18 cellular contexts compared by ENCODE assay signal in genomic region chr4:138572007-138572406, GRCh38.
A peak's percentile ranks its signal among the peaks of the same experiment; 100 is the strongest.
DNase-seq lines count a peak whose midpoint lies in the region; ATAC-seq, FAIRE-seq and TF ChIP-seq lines count a peak whose summit lies in the region.
"Had no signal": no experiment of that assay in that cellular context is flagged by ENCODE, and none has a peak within 500 bp of the region (broad histone marks: within the 10 kb centered on the region; RNA-seq: fewer than 3 reads in every experiment).

No MANE protein-coding gene starts in this region.

- no peak overlapping the region for H3K27ac Mint-ChIP-seq in CD8-positive, alpha-beta memory T cell
- H3K27ac Mint-ChIP-seq: CD4-positive, CD25-positive, alpha-beta regulatory T cell had no signal

- CTCF ChIA-PET in HepG2 (lab: Yijun Ruan, JAX; ENCODE audit: low intra/inter-chr PET ratio, low total read pairs) (no interaction called here), K562 (lab: Yijun Ruan, JAX; ENCODE audit: low intra/inter-chr PET ratio) (no interaction called here)
- CTCF ChIA-PET in CD8-positive, alpha-beta memory T cell (lab: Charles Lee), result no interaction called here

- TF ChIP-seq CTCF in HepG2 (CRISPR knock-in tag; IDR thresholded peaks at IDR 0.05) (no peak), right lobe of liver (IDR thresholded peaks at IDR 0.05) (no peak), K562 (IDR thresholded peaks at IDR 0.05 in 2 of 3, conservative IDR thresholded peaks at IDR 0.05 in 1 of 3; ENCODE audit: insufficient read depth in 2 of 3, low read depth in 1 of 3, low read length in 3 of 3) (no peak), epithelial cell of esophagus (IDR thresholded peaks at IDR 0.05; ENCODE audit: insufficient read depth, low read depth, low read length, missing control alignments) (no peak), colonic mucosa (IDR thresholded peaks at IDR 0.05) (no peak)

- BruUV-seq in HepG2 (replicated peaks; lab: Mats Ljungman, UMichigan), result no TSS peak
- no TSS peak for BruUV-seq in K562 (replicated peaks; lab: Mats Ljungman, UMichigan)

- FAIRE-seq in HepG2 (lab: Jason Lieb, UNC) (no peak), K562 (lab: Jason Lieb, UNC) (no peak)
- FAIRE-seq: H54 had no signal

- H3K4me1 ChIP-seq in HepG2 (ENCODE audit: insufficient read depth, low read length), result no peaks in the 10 kb centered on the region
- H3K4me1 ChIP-seq in right lobe of liver, result no peaks in the 10 kb centered on the region
- no peaks in the 10 kb centered on the region for H3K4me1 ChIP-seq in K562 (replicated peaks in 1 of 2; ENCODE audit: control insufficient read depth in 2 of 2, insufficient read depth in 2 of 2, low read length in 2 of 2)
- no peaks in the 10 kb centered on the region for H3K4me1 ChIP-seq in CD8-positive, alpha-beta memory T cell (ENCODE audit: insufficient read depth, low read length)
- no peaks in the 10 kb centered on the region for H3K4me1 ChIP-seq in colonic mucosa
- H3K4me1 ChIP-seq: BLaER1 treated with 17β-estradiol and CSF1 and Interleukin-3, amounts not matched to agents 10 nM and 100 nM had no signal

- DNase-seq in HepG2 (ENCODE audit: low spot score) (no peak), right lobe of liver (no peak), K562 (ENCODE audit: extremely low read depth in 1 of 4, low spot score in 3 of 4) (no peak), epithelial cell of esophagus (ENCODE audit: low read depth) (peak; percentile 19), colonic mucosa (no peak)
- DNase-seq in CD8-positive, alpha-beta memory T cell, result no peak
- DNase-seq: 8988T; ACHN; Calu3; CD4-positive, CD25-positive, alpha-beta regulatory T cell; DMS 273 treated with DMSO at 0.1 percent for 48 hours; DMS79 treated with DMSO at 0.1 percent for 48 hours; EL; GDM1 had no signal

- no peak for TF ChIP-seq POLR2A in HepG2 (IDR thresholded peaks at IDR 0.05; ENCODE audit: insufficient read depth in 1 of 2, low read depth in 2 of 2, low read length in 2 of 2)
- no peak for TF ChIP-seq POLR2A in right lobe of liver (IDR thresholded peaks at IDR 0.05)
- no peak for TF ChIP-seq POLR2A in K562 (conservative IDR thresholded peaks at IDR 0.05)

- no peak for TF ChIP-seq EP300 in HepG2 (IDR thresholded peaks at IDR 0.05; ENCODE audit: low read depth in 2 of 2, low read length in 2 of 2)
- no peak for TF ChIP-seq EP300 in HepG2 (CRISPR knock-in tag; IDR thresholded peaks at IDR 0.05; ENCODE audit: borderline replicate concordance)
- no peak for TF ChIP-seq EP300 in K562 (IDR thresholded peaks at IDR 0.05; ENCODE audit: low read length)

- 8% methylated on average over 2 of the region's 2 CpGs for WGBS in HepG2 (ENCODE audit: low lambda C conversion rate)
- 66% methylated on average over 2 of the region's 2 CpGs for WGBS in right lobe of liver (ENCODE audit: insufficient coverage, low coverage, low lambda C conversion rate, missing lambda C conversion rate)
- 5% methylated on average over 2 of the region's 2 CpGs for WGBS in K562 (ENCODE audit: insufficient coverage, low coverage, missing lambda C conversion rate)

- ATAC-seq in HepG2 (no peak), right lobe of liver (no peak), K562 (no peak), GM21529 (IDR thresholded peaks at IDR 0.05; ENCODE audit: unreplicated experiment) (no peak)
- ATAC-seq: HCT116 had no signal

- intact Hi-C loops in HepG2 (cut with micrococcal nuclease; ENCODE audit: unreplicated experiment) (loop anchor here (10.0 kb wide), 1 partner anchor 387 kb away; no protein-coding TSS in a partner anchor), right lobe of liver (cut with DNase I) (no loop called here), K562 (cut with micrococcal nuclease) (no loop called here), colonic mucosa (cut with DNase I) (no loop called here)

- POLR2A ChIA-PET in HepG2 (lab: Yijun Ruan, JAX), result no interaction called here
- POLR2A ChIA-PET in K562 (lab: Yijun Ruan, JAX), result no interaction called here
- POLR2A ChIA-PET in CD8-positive, alpha-beta memory T cell (lab: Charles Lee), result no interaction called here

- no peaks in the 10 kb centered on the region for H3K27me3 Mint-ChIP-seq in CD8-positive, alpha-beta memory T cell
- H3K27me3 Mint-ChIP-seq: CD4-positive, CD25-positive, alpha-beta regulatory T cell had no signal

- H3K9me3 ChIP-seq in HepG2 (ENCODE audit: low read length) (no peaks in the 10 kb centered on the region), right lobe of liver (no peaks in the 10 kb centered on the region), K562 (replicated peaks; ENCODE audit: control insufficient read depth, insufficient read depth, low read depth, low read length) (no peaks in the 10 kb centered on the region; the same call in 1 of the 2 replicates), colonic mucosa (no peaks in the 10 kb centered on the region)
- no peaks in the 10 kb centered on the region for H3K9me3 ChIP-seq in CD8-positive, alpha-beta memory T cell (ENCODE audit: low read length)

- H3K9ac ChIP-seq in HepG2 (ENCODE audit: insufficient read depth, low read depth, low read length) (no peak overlapping the region), K562 (ENCODE audit: insufficient read depth in 1 of 2, low read depth in 2 of 2, low read length in 2 of 2) (no peak overlapping the region), colonic mucosa (ENCODE audit: low read depth in 2 of 2, low read length in 2 of 2) (no peak overlapping the region)
- H3K9ac ChIP-seq: BLaER1 treated with 17β-estradiol and CSF1 and Interleukin-3, amounts not matched to agents 10 nM and 100 nM had no signal

- H3K27ac ChIP-seq in HepG2 (ENCODE audit: extremely low read length, insufficient read depth, low read length), result no peak overlapping the region
- no peak overlapping the region for H3K27ac ChIP-seq in right lobe of liver
- no peak overlapping the region for H3K27ac ChIP-seq in K562 (ENCODE audit: extremely low read depth, low read depth, low read length)
- H3K27ac ChIP-seq in CD8-positive, alpha-beta memory T cell (ENCODE audit: low read depth, low read length), result no peak overlapping the region
- H3K27ac ChIP-seq in colonic mucosa, result no peak overlapping the region
- H3K27ac ChIP-seq: BLaER1 treated with 17β-estradiol and CSF1 and Interleukin-3, amounts not matched to agents 10 nM and 100 nM had no signal

- no peaks in the 10 kb centered on the region for H3K36me3 Mint-ChIP-seq in CD8-positive, alpha-beta memory T cell
- H3K36me3 Mint-ChIP-seq: CD4-positive, CD25-positive, alpha-beta regulatory T cell had no signal

- no peaks in the 10 kb centered on the region for H3K9me1 ChIP-seq in K562 (ENCODE audit: control insufficient read depth, insufficient read depth, low read length)

- H3K9me3 Mint-ChIP-seq in CD8-positive, alpha-beta memory T cell, result peaks cover 6 to 22% (median 7%) of the 10 kb centered on the region in 5 donors

- no peaks in the 10 kb centered on the region for H4K20me1 ChIP-seq in HepG2 (ENCODE audit: insufficient read depth, low read length)
- no peaks in the 10 kb centered on the region for H4K20me1 ChIP-seq in K562 (replicated peaks; ENCODE audit: control insufficient read depth, insufficient read depth, low read length)
- H4K20me1 ChIP-seq: BLaER1 treated with 17β-estradiol and CSF1 and Interleukin-3, amounts not matched to agents 10 nM and 100 nM had no signal

- H2AFZ ChIP-seq in HepG2 (ENCODE audit: low read length) (no peak overlapping the region), K562 (ENCODE audit: low read depth, low read length) (no peak overlapping the region)

- H3K27me3 ChIP-seq in HepG2 (ENCODE audit: control insufficient read depth in 1 of 2, insufficient read depth in 2 of 2, low read length in 2 of 2), result no peaks in the 10 kb centered on the region
- H3K27me3 ChIP-seq in right lobe of liver, result no peaks in the 10 kb centered on the region
- H3K27me3 ChIP-seq in K562 (ENCODE audit: control insufficient read depth in 2 of 2, insufficient read depth in 2 of 2, low read length in 2 of 2), result no peaks in the 10 kb centered on the region
- no peaks in the 10 kb centered on the region for H3K27me3 ChIP-seq in CD8-positive, alpha-beta memory T cell (ENCODE audit: insufficient read depth, low read length, poor library complexity, severe bottlenecking)
- no peaks in the 10 kb centered on the region for H3K27me3 ChIP-seq in colonic mucosa
- H3K27me3 ChIP-seq: BLaER1 treated with 17β-estradiol and CSF1 and Interleukin-3, amounts not matched to agents 10 nM and 100 nM had no signal

- H3K36me3 ChIP-seq in HepG2 (replicated peaks in 1 of 2; ENCODE audit: control insufficient read depth in 1 of 2, insufficient read depth in 2 of 2, low read length in 2 of 2), result no peaks in the 10 kb centered on the region
- H3K36me3 ChIP-seq in right lobe of liver, result no peaks in the 10 kb centered on the region
- H3K36me3 ChIP-seq in K562 (ENCODE audit: control insufficient read depth, insufficient read depth, low read length), result no peaks in the 10 kb centered on the region
- H3K36me3 ChIP-seq in CD8-positive, alpha-beta memory T cell (ENCODE audit: insufficient read depth, low read length), result no peaks in the 10 kb centered on the region
- H3K36me3 ChIP-seq in colonic mucosa, result no peaks in the 10 kb centered on the region
- H3K36me3 ChIP-seq: BLaER1 treated with 17β-estradiol and CSF1 and Interleukin-3, amounts not matched to agents 10 nM and 100 nM had no signal

- H3K79me2 ChIP-seq in HepG2 (ENCODE audit: insufficient read depth, low read length) (no peaks in the 10 kb centered on the region), K562 (ENCODE audit: control insufficient read depth, insufficient read depth, low read length) (no peaks in the 10 kb centered on the region)

- H3K4me3 ChIP-seq in HepG2 (replicated peaks in 1 of 3; ENCODE audit: insufficient read depth in 1 of 3, low read depth in 2 of 3, low read length in 3 of 3), result no peak overlapping the region
- no peak overlapping the region for H3K4me3 ChIP-seq in right lobe of liver
- H3K4me3 ChIP-seq in K562, result no peak overlapping the region
- H3K4me3 ChIP-seq in epithelial cell of esophagus (ENCODE audit: low read length), result no peak overlapping the region
- H3K4me3 ChIP-seq in CD8-positive, alpha-beta memory T cell (ENCODE audit: low read length), result no peak overlapping the region
- H3K4me3 ChIP-seq in colonic mucosa, result no peak overlapping the region
- H3K4me3 ChIP-seq: BLaER1 treated with 17β-estradiol and CSF1 and Interleukin-3, amounts not matched to agents 10 nM and 100 nM had no signal

- no peak overlapping the region for H3K4me3 Mint-ChIP-seq in CD8-positive, alpha-beta memory T cell
- H3K4me3 Mint-ChIP-seq: CD4-positive, CD25-positive, alpha-beta regulatory T cell had no signal

- in situ Hi-C loops in HepG2 (cut with HindIII; ENCODE audit: extremely low pct_ligation_motif_present, low pct_unique_long_range_greater_than_20kb) (loop anchor here (10.0 kb wide), 2 partner anchors 103 to 303 kb away; no protein-coding TSS in a partner anchor), K562 (cut with MboI) (no loop called here)

- no peak overlapping the region for H3K4me2 ChIP-seq in HepG2 (ENCODE audit: low read depth, low read length)
- no peak overlapping the region for H3K4me2 ChIP-seq in K562 (ENCODE audit: insufficient read depth, low read length)
- H3K4me2 ChIP-seq: BLaER1 treated with 17β-estradiol and CSF1 and Interleukin-3, amounts not matched to agents 10 nM and 100 nM had no signal

- TF ChIP-seq RAD21 in HepG2 (CRISPR knock-in tag; IDR thresholded peaks at IDR 0.05) (no peak), K562 (CRISPR knock-in tag; conservative IDR thresholded peaks at IDR 0.05 in 1 of 2, IDR thresholded peaks at IDR 0.05 in 1 of 2) (no peak)

- H3K4me1 Mint-ChIP-seq in CD8-positive, alpha-beta memory T cell, result no peaks in the 10 kb centered on the region
- H3K4me1 Mint-ChIP-seq: CD4-positive, CD25-positive, alpha-beta regulatory T cell had no signal
